ENCODE assay signal across 9 cellular contexts in the genomic region with DNA sequence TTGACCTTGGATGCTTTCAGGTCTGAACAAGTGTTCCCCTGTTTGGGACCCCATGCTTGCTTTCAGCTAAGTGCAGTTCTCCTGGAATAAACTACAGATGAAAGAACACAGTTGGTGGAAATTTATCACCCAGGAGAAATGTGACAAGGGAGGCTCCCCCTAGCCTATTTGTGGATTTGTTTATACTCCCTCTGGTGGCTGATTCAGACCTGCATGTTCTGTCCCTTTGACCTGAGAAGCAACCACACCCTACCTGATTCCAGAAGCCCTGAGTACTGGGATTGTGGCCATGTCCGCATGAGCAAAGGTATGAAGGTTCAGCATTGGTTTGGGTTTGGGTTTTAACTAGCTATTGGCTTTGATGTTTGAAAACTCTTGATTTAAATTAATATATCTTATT.
DNase-seq lines count a peak whose midpoint lies in the region; ATAC-seq, FAIRE-seq and TF ChIP-seq lines count a peak whose summit lies in the region.
"Had no signal": no experiment of that assay in that cellular context is flagged by ENCODE, and none has a peak within 500 bp of the region (broad histone marks: within the 10 kb centered on the region; RNA-seq: fewer than 3 reads in every experiment).

No MANE protein-coding gene starts in this region.

- DNase-seq in activated CD4-positive, alpha-beta T cell treated with anti-CD3 and anti-CD28 coated beads for 36 hours = peak; percentile 13
- no peak for DNase-seq in activated CD4-positive, alpha-beta T cell treated with anti-CD3 and anti-CD28 coated beads for 1 hour
- DNase-seq in NCI-H1436 (lab: John Stamatoyannopoulos, UW) = peak; percentile 7
- peak; percentile 35 for DNase-seq in astrocyte of the hippocampus (ENCODE audit: low read depth, low spot score)
- DNase-seq in HepG2 (ENCODE audit: low spot score) = peak; percentile 14
- DNase-seq in superior temporal gyrus (ENCODE audit: extremely low spot score) = no peak
- DNase-seq in ecto neural progenitor cell (ENCODE audit: low spot score) = no peak
- DNase-seq in COLO829 (ENCODE audit: low spot score) = no peak

- H3K9me3 Mint-ChIP-seq in activated CD4-positive, alpha-beta T cell treated with anti-CD3 and anti-CD28 coated beads for 36 hours (ENCODE audit: low read depth) = no peaks in the 10 kb centered on the region

- CTCF ChIA-PET in activated CD4-positive, alpha-beta T cell treated with anti-CD3 and anti-CD28 coated beads for 36 hours (lab: Charles Lee) = interaction anchor here (0.6 to 1.9 kb wide), 4 partner anchors 31 to 203 kb away, joined by 3 to 5 read pairs (median 3); no protein-coding TSS in a partner anchor
- CTCF ChIA-PET in HepG2 (lab: Yijun Ruan, JAX; ENCODE audit: low intra/inter-chr PET ratio, low total read pairs) = interaction anchor here (1.7 kb wide), 1 partner anchor 488 kb away, joined by 10 read pairs; no protein-coding TSS in a partner anchor

- H3K4me1 Mint-ChIP-seq in activated CD4-positive, alpha-beta T cell treated with anti-CD3 and anti-CD28 coated beads for 36 hours = peaks cover 29% of the 10 kb centered on the region

- BruUV-seq in HepG2 (replicated peaks; lab: Mats Ljungman, UMichigan) = no TSS peak

- FAIRE-seq in HepG2 (lab: Jason Lieb, UNC) = peak; percentile 59

- H3K79me2 ChIP-seq in HepG2 (ENCODE audit: insufficient read depth, low read length) = no peaks in the 10 kb centered on the region

- TF ChIP-seq EP300 in HepG2 (IDR thresholded peaks at IDR 0.05; ENCODE audit: low read depth in 2 of 2, low read length in 2 of 2) (no peak), HepG2 (CRISPR knock-in tag; IDR thresholded peaks at IDR 0.05; ENCODE audit: borderline replicate concordance) (no peak)

- H3K27ac Mint-ChIP-seq in activated CD4-positive, alpha-beta T cell treated with anti-CD3 and anti-CD28 coated beads for 36 hours = no peak overlapping the region

- H3K36me3 ChIP-seq in HepG2 (replicated peaks in 1 of 2; ENCODE audit: control insufficient read depth in 1 of 2, insufficient read depth in 2 of 2, low read length in 2 of 2) = no peaks in the 10 kb centered on the region

- no CpG with 5 or more reads among the region's 1 CpG for WGBS in HepG2 (ENCODE audit: low lambda C conversion rate)

- H3K4me1 ChIP-seq in HepG2 (ENCODE audit: insufficient read depth, low read length) = no peaks in the 10 kb centered on the region

- no peak overlapping the region for H2AFZ ChIP-seq in HepG2 (ENCODE audit: low read length)

- H3K9ac ChIP-seq in HepG2 (ENCODE audit: insufficient read depth, low read depth, low read length) = no peak overlapping the region

- POLR2A ChIA-PET in activated CD4-positive, alpha-beta T cell treated with anti-CD3 and anti-CD28 coated beads for 36 hours (lab: Charles Lee) = no interaction called here
- POLR2A ChIA-PET in HepG2 (lab: Yijun Ruan, JAX) = no interaction called here

- no peak overlapping the region for H3K27ac ChIP-seq in HepG2 (ENCODE audit: extremely low read length, insufficient read depth, low read length)
- H3K27ac ChIP-seq: skin epidermis had no signal

- no peak for TF ChIP-seq POLR2A in HepG2 (IDR thresholded peaks at IDR 0.05; ENCODE audit: insufficient read depth in 1 of 2, low read depth in 2 of 2, low read length in 2 of 2)

- H3K4me2 ChIP-seq in HepG2 (ENCODE audit: low read depth, low read length) = no peak overlapping the region

- no peaks in the 10 kb centered on the region for H3K27me3 ChIP-seq in HepG2 (ENCODE audit: control insufficient read depth in 1 of 2, insufficient read depth in 2 of 2, low read length in 2 of 2)

- H3K4me3 ChIP-seq in HepG2 (replicated peaks in 1 of 3; ENCODE audit: insufficient read depth in 1 of 3, low read depth in 2 of 3, low read length in 3 of 3) = no peak overlapping the region
- H3K4me3 ChIP-seq: skin epidermis had no signal

- no peaks in the 10 kb centered on the region for H3K9me3 ChIP-seq in HepG2 (ENCODE audit: low read length)

- ATAC-seq in activated CD4-positive, alpha-beta T cell treated with anti-CD3 and anti-CD28 coated beads for 36 hours = no peak
- peak; percentile 72 for ATAC-seq in HepG2

- intact Hi-C loops in activated CD4-positive, alpha-beta T cell treated with anti-CD3 and anti-CD28 coated beads for 36 hours (cut with DNase I, micrococcal nuclease) = loop anchor here (5.0 to 10.0 kb wide), 2 partner anchors 35 to 477 kb away; no protein-coding TSS in a partner anchor
- intact Hi-C loops in HepG2 (cut with micrococcal nuclease; ENCODE audit: unreplicated experiment) = loop anchor here (5.0 kb wide), 1 partner anchor 475 kb away; no protein-coding TSS in a partner anchor

- no peak for TF ChIP-seq RAD21 in HepG2 (CRISPR knock-in tag; IDR thresholded peaks at IDR 0.05)

- no peaks in the 10 kb centered on the region for H4K20me1 ChIP-seq in HepG2 (ENCODE audit: insufficient read depth, low read length)

- peak; percentile 49 for TF ChIP-seq CTCF in HepG2 (CRISPR knock-in tag; IDR thresholded peaks at IDR 0.05)

- H3K36me3 Mint-ChIP-seq in activated CD4-positive, alpha-beta T cell treated with anti-CD3 and anti-CD28 coated beads for 36 hours (ENCODE audit: low read depth) = no peaks in the 10 kb centered on the region

- H3K27me3 Mint-ChIP-seq in activated CD4-positive, alpha-beta T cell treated with anti-CD3 and anti-CD28 coated beads for 36 hours = no peaks in the 10 kb centered on the region

- H3K4me3 Mint-ChIP-seq in activated CD4-positive, alpha-beta T cell treated with anti-CD3 and anti-CD28 coated beads for 36 hours = no peak overlapping the region

- in situ Hi-C loops in HepG2 (cut with HindIII; ENCODE audit: extremely low pct_ligation_motif_present, low pct_unique_long_range_greater_than_20kb) = loop anchor here (5.0 kb wide), 1 partner anchor 490 kb away; no protein-coding TSS in a partner anchor

TF ChIP-seq in HepG2, 621 proteins besides CTCF, POLR2A, EP300 and RAD21:
- TF ChIP-seq ZNF367 (CRISPR knock-in tag; IDR thresholded peaks at IDR 0.05; ENCODE audit: borderline replicate concordance) (no peak), STAG1 (CRISPR knock-in tag; IDR thresholded peaks at IDR 0.05) (peak; percentile 42), SMC3 (IDR thresholded peaks at IDR 0.05; ENCODE audit: low read length) (peak; percentile 51; the same call in 1 of the 2 replicates), ETV6 (CRISPR knock-in tag; conservative IDR thresholded peaks at IDR 0.05) (no peak)
- TF ChIP-seq, protein P1, sequence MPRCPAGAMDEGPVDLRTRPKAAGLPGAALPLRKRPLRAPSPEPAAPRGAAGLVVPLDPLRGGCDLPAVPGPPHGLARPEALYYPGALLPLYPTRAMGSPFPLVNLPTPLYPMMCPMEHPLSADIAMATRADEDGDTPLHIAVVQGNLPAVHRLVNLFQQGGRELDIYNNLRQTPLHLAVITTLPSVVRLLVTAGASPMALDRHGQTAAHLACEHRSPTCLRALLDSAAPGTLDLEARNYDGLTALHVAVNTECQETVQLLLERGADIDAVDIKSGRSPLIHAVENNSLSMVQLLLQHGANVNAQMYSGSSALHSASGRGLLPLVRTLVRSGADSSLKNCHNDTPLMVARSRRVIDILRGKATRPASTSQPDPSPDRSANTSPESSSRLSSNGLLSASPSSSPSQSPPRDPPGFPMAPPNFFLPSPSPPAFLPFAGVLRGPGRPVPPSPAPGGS (CRISPR knock-in tag; IDR thresholded peaks at IDR 0.05) = no peak
- TF ChIP-seq, protein P2, sequence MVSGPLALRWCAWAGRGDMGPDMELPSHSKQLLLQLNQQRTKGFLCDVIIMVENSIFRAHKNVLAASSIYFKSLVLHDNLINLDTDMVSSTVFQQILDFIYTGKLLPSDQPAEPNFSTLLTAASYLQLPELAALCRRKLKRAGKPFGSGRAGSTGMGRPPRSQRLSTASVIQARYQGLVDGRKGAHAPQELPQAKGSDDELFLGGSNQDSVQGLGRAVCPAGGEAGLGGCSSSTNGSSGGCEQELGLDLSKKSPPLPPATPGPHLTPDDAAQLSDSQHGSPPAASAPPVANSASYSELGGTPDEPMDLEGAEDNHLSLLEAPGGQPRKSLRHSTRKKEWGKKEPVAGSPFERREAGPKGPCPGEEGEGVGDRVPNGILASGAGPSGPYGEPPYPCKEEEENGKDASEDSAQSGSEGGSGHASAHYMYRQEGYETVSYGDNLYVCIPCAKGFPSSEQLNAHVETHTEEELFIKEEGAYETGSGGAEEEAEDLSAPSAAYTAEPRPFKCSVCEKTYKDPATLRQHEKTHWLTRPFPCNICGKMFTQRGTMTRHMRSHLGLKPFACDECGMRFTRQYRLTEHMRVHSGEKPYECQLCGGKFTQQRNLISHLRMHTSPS (CRISPR knock-in tag; IDR thresholded peaks at IDR 0.05; ENCODE audit: low read depth) = no peak
- TF ChIP-seq, protein P3, sequence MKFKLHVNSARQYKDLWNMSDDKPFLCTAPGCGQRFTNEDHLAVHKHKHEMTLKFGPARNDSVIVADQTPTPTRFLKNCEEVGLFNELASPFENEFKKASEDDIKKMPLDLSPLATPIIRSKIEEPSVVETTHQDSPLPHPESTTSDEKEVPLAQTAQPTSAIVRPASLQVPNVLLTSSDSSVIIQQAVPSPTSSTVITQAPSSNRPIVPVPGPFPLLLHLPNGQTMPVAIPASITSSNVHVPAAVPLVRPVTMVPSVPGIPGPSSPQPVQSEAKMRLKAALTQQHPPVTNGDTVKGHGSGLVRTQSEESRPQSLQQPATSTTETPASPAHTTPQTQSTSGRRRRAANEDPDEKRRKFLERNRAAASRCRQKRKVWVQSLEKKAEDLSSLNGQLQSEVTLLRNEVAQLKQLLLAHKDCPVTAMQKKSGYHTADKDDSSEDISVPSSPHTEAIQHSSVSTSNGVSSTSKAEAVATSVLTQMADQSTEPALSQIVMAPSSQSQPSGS (CRISPR knock-in tag; IDR thresholded peaks at IDR 0.05) = no peak
- TF ChIP-seq, protein P4, sequence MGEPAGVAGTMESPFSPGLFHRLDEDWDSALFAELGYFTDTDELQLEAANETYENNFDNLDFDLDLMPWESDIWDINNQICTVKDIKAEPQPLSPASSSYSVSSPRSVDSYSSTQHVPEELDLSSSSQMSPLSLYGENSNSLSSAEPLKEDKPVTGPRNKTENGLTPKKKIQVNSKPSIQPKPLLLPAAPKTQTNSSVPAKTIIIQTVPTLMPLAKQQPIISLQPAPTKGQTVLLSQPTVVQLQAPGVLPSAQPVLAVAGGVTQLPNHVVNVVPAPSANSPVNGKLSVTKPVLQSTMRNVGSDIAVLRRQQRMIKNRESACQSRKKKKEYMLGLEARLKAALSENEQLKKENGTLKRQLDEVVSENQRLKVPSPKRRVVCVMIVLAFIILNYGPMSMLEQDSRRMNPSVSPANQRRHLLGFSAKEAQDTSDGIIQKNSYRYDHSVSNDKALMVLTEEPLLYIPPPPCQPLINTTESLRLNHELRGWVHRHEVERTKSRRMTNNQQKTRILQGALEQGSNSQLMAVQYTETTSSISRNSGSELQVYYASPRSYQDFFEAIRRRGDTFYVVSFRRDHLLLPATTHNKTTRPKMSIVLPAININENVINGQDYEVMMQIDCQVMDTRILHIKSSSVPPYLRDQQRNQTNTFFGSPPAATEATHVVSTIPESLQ (CRISPR knock-in tag; conservative IDR thresholded peaks at IDR 0.05) = no peak
TF ChIP-seq in HepG2: peak in this region for 2.

Comparison
In these comparisons a context has a peak if more than half of its experiments do, and no peak if none do; other contexts are left out.
1. DNase-seq: peak in activated CD4-positive, alpha-beta T cell treated with anti-CD3 and anti-CD28 coated beads for 36 hours (single experiment), NCI-H1436 (single experiment), astrocyte of the hippocampus (single experiment) and HepG2 (single experiment); none in activated CD4-positive, alpha-beta T cell treated with anti-CD3 and anti-CD28 coated beads for 1 hour (single experiment), superior temporal gyrus (single experiment), ecto neural progenitor cell (single experiment) and COLO829 (single experiment).